ENCODE assay signal across 2 cellular contexts in the genomic region with DNA sequence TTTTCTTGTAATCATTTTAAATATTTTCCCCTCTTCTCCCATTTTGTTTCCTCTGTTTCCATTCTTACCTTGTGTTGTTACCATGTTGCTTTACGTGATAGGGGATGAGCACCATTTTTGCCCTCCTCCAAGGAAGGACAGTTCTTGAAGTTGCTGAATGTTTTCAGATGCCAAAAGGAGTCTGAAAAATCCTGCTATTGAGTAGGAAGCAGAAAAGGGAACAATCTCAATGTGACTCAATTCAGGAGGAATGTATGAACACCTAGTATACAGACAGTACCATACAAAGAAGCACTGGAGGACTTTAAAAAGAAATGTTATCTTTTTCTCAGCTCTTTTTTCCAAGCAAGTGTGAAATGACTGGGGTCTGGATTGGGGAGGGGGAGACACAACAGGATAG.
A peak's percentile ranks its signal among the peaks of the same experiment; 100 is the strongest.
TF ChIP-seq lines count a peak whose summit lies in the region.

No MANE protein-coding gene starts in this region.

TF ChIP-seq in SK-N-SH, 30 proteins besides CTCF, POLR2A, EP300 and RAD21 (continued from another document):
- TF ChIP-seq, protein P1, sequence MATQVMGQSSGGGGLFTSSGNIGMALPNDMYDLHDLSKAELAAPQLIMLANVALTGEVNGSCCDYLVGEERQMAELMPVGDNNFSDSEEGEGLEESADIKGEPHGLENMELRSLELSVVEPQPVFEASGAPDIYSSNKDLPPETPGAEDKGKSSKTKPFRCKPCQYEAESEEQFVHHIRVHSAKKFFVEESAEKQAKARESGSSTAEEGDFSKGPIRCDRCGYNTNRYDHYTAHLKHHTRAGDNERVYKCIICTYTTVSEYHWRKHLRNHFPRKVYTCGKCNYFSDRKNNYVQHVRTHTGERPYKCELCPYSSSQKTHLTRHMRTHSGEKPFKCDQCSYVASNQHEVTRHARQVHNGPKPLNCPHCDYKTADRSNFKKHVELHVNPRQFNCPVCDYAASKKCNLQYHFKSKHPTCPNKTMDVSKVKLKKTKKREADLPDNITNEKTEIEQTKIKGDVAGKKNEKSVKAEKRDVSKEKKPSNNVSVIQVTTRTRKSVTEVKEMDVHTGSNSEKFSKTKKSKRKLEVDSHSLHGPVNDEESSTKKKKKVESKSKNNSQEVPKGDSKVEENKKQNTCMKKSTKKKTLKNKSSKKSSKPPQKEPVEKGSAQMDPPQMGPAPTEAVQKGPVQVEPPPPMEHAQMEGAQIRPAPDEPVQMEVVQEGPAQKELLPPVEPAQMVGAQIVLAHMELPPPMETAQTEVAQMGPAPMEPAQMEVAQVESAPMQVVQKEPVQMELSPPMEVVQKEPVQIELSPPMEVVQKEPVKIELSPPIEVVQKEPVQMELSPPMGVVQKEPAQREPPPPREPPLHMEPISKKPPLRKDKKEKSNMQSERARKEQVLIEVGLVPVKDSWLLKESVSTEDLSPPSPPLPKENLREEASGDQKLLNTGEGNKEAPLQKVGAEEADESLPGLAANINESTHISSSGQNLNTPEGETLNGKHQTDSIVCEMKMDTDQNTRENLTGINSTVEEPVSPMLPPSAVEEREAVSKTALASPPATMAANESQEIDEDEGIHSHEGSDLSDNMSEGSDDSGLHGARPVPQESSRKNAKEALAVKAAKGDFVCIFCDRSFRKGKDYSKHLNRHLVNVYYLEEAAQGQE (IDR thresholded peaks at IDR 0.05; ENCODE audit: low read depth, low read length): no peak
- TF ChIP-seq MAX (IDR thresholded peaks at IDR 0.05; ENCODE audit: low read depth) (no peak), CHD2 (IDR thresholded peaks at IDR 0.05; ENCODE audit: low read length, partially characterized antibody) (no peak), JUND (IDR thresholded peaks at IDR 0.05) (peak; percentile 48), TCF12 (IDR thresholded peaks at IDR 0.05) (0 out of 2 replicates have a peak, but pooled peaks have one; percentile 5)

TF ChIP-seq in SK-N-SH treated with all-trans-retinoic acid at 6 μM for 48 hours, 23 proteins besides CTCF, POLR2A, EP300 and RAD21 (continued from another document):
- TF ChIP-seq, protein P2, sequence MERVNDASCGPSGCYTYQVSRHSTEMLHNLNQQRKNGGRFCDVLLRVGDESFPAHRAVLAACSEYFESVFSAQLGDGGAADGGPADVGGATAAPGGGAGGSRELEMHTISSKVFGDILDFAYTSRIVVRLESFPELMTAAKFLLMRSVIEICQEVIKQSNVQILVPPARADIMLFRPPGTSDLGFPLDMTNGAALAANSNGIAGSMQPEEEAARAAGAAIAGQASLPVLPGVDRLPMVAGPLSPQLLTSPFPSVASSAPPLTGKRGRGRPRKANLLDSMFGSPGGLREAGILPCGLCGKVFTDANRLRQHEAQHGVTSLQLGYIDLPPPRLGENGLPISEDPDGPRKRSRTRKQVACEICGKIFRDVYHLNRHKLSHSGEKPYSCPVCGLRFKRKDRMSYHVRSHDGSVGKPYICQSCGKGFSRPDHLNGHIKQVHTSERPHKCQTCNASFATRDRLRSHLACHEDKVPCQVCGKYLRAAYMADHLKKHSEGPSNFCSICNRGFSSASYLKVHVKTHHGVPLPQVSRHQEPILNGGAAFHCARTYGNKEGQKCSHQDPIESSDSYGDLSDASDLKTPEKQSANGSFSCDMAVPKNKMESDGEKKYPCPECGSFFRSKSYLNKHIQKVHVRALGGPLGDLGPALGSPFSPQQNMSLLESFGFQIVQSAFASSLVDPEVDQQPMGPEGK (CRISPR knock-in tag; IDR thresholded peaks at IDR 0.05; ENCODE audit: borderline replicate concordance): no peak
- TF ChIP-seq RARB (CRISPR knock-in tag; IDR thresholded peaks at IDR 0.05) (no peak), ZC3H10 (CRISPR knock-in tag; IDR thresholded peaks at IDR 0.05) (no peak), ISL1 (CRISPR knock-in tag; IDR thresholded peaks at IDR 0.05) (no peak), PPARA (CRISPR knock-in tag; IDR thresholded peaks at IDR 0.05; ENCODE audit: borderline replicate concordance) (no peak), BACH2 (CRISPR knock-in tag; IDR thresholded peaks at IDR 0.05; ENCODE audit: borderline replicate concordance) (no peak), SNAI2 (CRISPR knock-in tag; IDR thresholded peaks at IDR 0.05) (no peak), GLIS3 (CRISPR knock-in tag; IDR thresholded peaks at IDR 0.05) (no peak), CREB5 (CRISPR knock-in tag; IDR thresholded peaks at IDR 0.05; ENCODE audit: low read depth) (no peak)
- TF ChIP-seq, protein P3, sequence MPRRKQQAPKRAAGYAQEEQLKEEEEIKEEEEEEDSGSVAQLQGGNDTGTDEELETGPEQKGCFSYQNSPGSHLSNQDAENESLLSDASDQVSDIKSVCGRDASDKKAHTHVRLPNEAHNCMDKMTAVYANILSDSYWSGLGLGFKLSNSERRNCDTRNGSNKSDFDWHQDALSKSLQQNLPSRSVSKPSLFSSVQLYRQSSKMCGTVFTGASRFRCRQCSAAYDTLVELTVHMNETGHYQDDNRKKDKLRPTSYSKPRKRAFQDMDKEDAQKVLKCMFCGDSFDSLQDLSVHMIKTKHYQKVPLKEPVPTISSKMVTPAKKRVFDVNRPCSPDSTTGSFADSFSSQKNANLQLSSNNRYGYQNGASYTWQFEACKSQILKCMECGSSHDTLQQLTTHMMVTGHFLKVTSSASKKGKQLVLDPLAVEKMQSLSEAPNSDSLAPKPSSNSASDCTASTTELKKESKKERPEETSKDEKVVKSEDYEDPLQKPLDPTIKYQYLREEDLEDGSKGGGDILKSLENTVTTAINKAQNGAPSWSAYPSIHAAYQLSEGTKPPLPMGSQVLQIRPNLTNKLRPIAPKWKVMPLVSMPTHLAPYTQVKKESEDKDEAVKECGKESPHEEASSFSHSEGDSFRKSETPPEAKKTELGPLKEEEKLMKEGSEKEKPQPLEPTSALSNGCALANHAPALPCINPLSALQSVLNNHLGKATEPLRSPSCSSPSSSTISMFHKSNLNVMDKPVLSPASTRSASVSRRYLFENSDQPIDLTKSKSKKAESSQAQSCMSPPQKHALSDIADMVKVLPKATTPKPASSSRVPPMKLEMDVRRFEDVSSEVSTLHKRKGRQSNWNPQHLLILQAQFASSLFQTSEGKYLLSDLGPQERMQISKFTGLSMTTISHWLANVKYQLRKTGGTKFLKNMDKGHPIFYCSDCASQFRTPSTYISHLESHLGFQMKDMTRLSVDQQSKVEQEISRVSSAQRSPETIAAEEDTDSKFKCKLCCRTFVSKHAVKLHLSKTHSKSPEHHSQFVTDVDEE (CRISPR knock-in tag; IDR thresholded peaks at IDR 0.05): no peak
